ENCODE assay signal across 15 cellular contexts in the genomic region with DNA sequence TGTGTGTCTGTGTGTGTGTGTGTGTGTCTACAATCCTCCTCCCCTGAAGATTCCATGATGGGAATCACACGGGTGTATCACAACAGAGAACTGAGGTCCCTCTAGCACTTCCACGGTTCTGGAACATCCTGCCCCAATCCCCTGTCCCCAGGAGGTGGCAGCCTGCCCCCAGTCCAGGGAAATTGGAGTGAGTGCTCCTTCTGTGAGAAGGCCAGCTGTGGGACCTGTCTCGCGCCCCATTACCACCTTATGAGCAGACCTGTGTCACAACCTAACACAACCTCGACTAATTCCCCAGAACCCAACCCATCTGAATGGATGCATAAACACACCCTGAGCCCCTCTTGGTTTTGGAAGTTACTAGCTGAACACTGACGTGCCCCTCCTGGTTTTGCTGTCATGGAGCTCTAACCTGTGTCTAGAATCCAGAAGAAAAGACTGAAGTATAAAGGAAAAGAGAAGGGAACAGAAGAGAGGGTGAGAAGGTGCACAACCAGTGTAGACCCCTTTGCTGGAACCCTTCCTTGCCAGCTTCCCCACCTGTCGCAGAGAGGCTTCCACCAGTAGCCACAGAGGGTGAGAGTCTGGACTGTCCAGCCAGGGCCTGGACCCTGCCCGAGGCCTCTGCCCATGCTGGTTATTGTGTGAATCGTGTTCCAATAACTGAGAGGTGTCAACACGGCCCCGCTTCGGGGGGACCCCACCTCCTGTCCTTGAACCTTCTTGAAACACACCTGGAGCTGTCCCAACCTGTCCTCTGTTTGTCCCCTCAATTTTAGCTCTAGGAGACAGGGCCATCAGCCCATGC. TPM values are rescaled to one million over a fixed set of nuclear protein-coding genes. Genes with fewer than 3 reads are reported as not detected.
A peak's percentile ranks its signal among the peaks of the same experiment; 100 is the strongest.
DNase-seq lines count a peak whose midpoint lies in the region; ATAC-seq, FAIRE-seq and TF ChIP-seq lines count a peak whose summit lies in the region.
"Had no signal": no experiment of that assay in that cellular context is flagged by ENCODE, and none has a peak within 500 bp of the region (broad histone marks: within the 10 kb centered on the region; RNA-seq: fewer than 3 reads in every experiment).

No MANE protein-coding gene starts in this region.

- peaks cover 38% of the 10 kb centered on the region for H3K27me3 Mint-ChIP-seq in neural crest cell (ENCODE audit: low read depth)
- H3K27me3 Mint-ChIP-seq in activated T-helper 17 cell treated with anti-CD3 and anti-CD28 coated beads, Interleukin-2, amount 50 U/mL, for 72 hours = peaks cover 52% of the 10 kb centered on the region

- H3K27ac ChIP-seq in cingulate gyrus (ENCODE audit: low read depth, low read length) = peak overlapping the region; percentile 10
- H3K27ac ChIP-seq: C4-2B, prostate gland had no signal

- H3K4me3 ChIP-seq in LNCaP clone FGC (ENCODE audit: low read depth, low read length) = no peak overlapping the region
- H3K4me3 ChIP-seq: prostate gland had no signal

- H3K9me3 Mint-ChIP-seq in neural crest cell = no peaks in the 10 kb centered on the region
- no peaks in the 10 kb centered on the region for H3K9me3 Mint-ChIP-seq in activated T-helper 17 cell treated with anti-CD3 and anti-CD28 coated beads, Interleukin-2, amount 50 U/mL, for 72 hours
- H3K9me3 Mint-ChIP-seq: activated T-helper 1 cell treated with anti-CD3 and anti-CD28 coated beads, Interleukin-12 subunit alpha, Interleukin-12 subunit beta, Interleukin-2, Interleukin-4 antibody, amounts not matched to agents 30 ng/mL and 10 ng/mL and 1 ng/mL, durations not matched to agents 14 hours and 24 hours and 36 hours had no signal

- no peaks in the 10 kb centered on the region for H3K36me3 Mint-ChIP-seq in neural crest cell (ENCODE audit: low read depth)
- no peaks in the 10 kb centered on the region for H3K36me3 Mint-ChIP-seq in activated T-helper 17 cell treated with anti-CD3 and anti-CD28 coated beads, Interleukin-2, amount 50 U/mL, for 72 hours (ENCODE audit: low read depth)

- DNase-seq in Daoy (ENCODE audit: low read depth) (peak; percentile 28), LNCaP clone FGC (ENCODE audit: low read depth) (no peak), neural crest cell (ENCODE audit: low read depth, low spot score) (no peak), retina (no peak), HTR-8/SVneo (ENCODE audit: insufficient read length, low spot score) (no peak)
- no peak for DNase-seq in activated CD8-positive, alpha-beta memory T cell treated with anti-CD3 and anti-CD28 coated beads, Interleukin-2, amount 50 U/mL, for 48 hours
- DNase-seq: NCI-H1105, NCI-H524 had no signal

- FAIRE-seq in HTR-8/SVneo (lab: Jason Lieb, UNC) = no peak
- FAIRE-seq: endothelial cell of umbilical vein had no signal

- H3K4me3 Mint-ChIP-seq in neural crest cell = no peak overlapping the region
- H3K4me3 Mint-ChIP-seq in activated T-helper 17 cell treated with anti-CD3 and anti-CD28 coated beads, Interleukin-2, amount 50 U/mL, for 72 hours = no peak overlapping the region
- H3K4me3 Mint-ChIP-seq: activated T-helper 1 cell treated with anti-CD3 and anti-CD28 coated beads, Interleukin-12 subunit alpha, Interleukin-12 subunit beta, Interleukin-2, Interleukin-4 antibody, amounts not matched to agents 30 ng/mL and 10 ng/mL and 1 ng/mL, durations not matched to agents 14 hours and 24 hours and 36 hours had no signal

- peak; percentile 20; the same call in 1 of the 2 replicates for TF ChIP-seq CTCF in LNCaP clone FGC (IDR thresholded peaks at IDR 0.05; ENCODE audit: control insufficient read depth, extremely low read depth, insufficient read depth)
- no peak for TF ChIP-seq CTCF in neural crest cell (conservative IDR thresholded peaks at IDR 0.05)

- no peaks in the 10 kb centered on the region for H3K4me1 Mint-ChIP-seq in neural crest cell
- H3K4me1 Mint-ChIP-seq in activated T-helper 17 cell treated with anti-CD3 and anti-CD28 coated beads, Interleukin-2, amount 50 U/mL, for 72 hours = no peaks in the 10 kb centered on the region

- ATAC-seq in activated T-helper 17 cell treated with anti-CD3 and anti-CD28 coated beads, Interleukin-2, amount 50 U/mL, for 72 hours (replicated peaks) = no peak

- H3K27ac Mint-ChIP-seq in neural crest cell (ENCODE audit: unreplicated experiment) = peak overlapping the region; percentile 58
- H3K27ac Mint-ChIP-seq in activated T-helper 17 cell treated with anti-CD3 and anti-CD28 coated beads, Interleukin-2, amount 50 U/mL, for 72 hours = no peak overlapping the region
- H3K27ac Mint-ChIP-seq: activated T-helper 1 cell treated with anti-CD3 and anti-CD28 coated beads, Interleukin-12 subunit alpha, Interleukin-12 subunit beta, Interleukin-2, Interleukin-4 antibody, amounts not matched to agents 30 ng/mL and 10 ng/mL and 1 ng/mL, durations not matched to agents 14 hours and 24 hours and 36 hours had no signal

RNA-seq across cellular contexts. Expression of a gene that starts 3.4 kb away (rescaled TPM):
- 1.6 and 2.5 TPM in 2 replicates for total RNA-seq in Daoy (2014; rRNA removed; shearing (Covaris generic))
- not detected in 2 replicates for total RNA-seq in neural crest cell
- under 1 TPM in 1 of 2 donors, not detected in 1; 0.16 TPM for total RNA-seq in activated T-helper 17 cell treated with anti-CD3 and anti-CD28 coated beads, Interleukin-2, amount 50 U/mL, for 72 hours
- total RNA-seq: activated T-helper 1 cell treated with anti-CD3 and anti-CD28 coated beads, Interleukin-12 subunit alpha, Interleukin-12 subunit beta, Interleukin-2, Interleukin-4 antibody, amounts not matched to agents 30 ng/mL and 10 ng/mL and 1 ng/mL, durations not matched to agents 14 hours and 24 hours and 36 hours had no signal

RNA-seq across cellular contexts. Expression of a gene that starts 54.8 kb away (rescaled TPM):
- not detected in 2 replicates for total RNA-seq in Daoy (2014; rRNA removed; shearing (Covaris generic))
- not detected in 2 replicates for total RNA-seq in neural crest cell
- total RNA-seq in activated T-helper 17 cell treated with anti-CD3 and anti-CD28 coated beads, Interleukin-2, amount 50 U/mL, for 72 hours = not detected
- total RNA-seq: activated T-helper 1 cell treated with anti-CD3 and anti-CD28 coated beads, Interleukin-12 subunit alpha, Interleukin-12 subunit beta, Interleukin-2, Interleukin-4 antibody, amounts not matched to agents 30 ng/mL and 10 ng/mL and 1 ng/mL, durations not matched to agents 14 hours and 24 hours and 36 hours; endothelial cell of umbilical vein; mononuclear cell had no signal
